In genomic region chr5:17219006-17219422, GRCh38 we compare ENCODE assay signal across 8 cellular contexts. TPM values are rescaled to one million over a fixed set of nuclear protein-coding genes. Genes with fewer than 3 reads are reported as not detected.
A peak's percentile ranks its signal among the peaks of the same experiment; 100 is the strongest.
DNase-seq lines count a peak whose midpoint lies in the region; ATAC-seq, FAIRE-seq and TF ChIP-seq lines count a peak whose summit lies in the region.

No MANE protein-coding gene starts in this region.

- ATAC-seq in GM21619 (IDR thresholded peaks at IDR 0.05; ENCODE audit: unreplicated experiment): no peak

- H3K9me3 ChIP-seq in HEK293 (ENCODE audit: control insufficient read depth, insufficient read depth, low read depth, low read length): no peaks in the 10 kb centered on the region
- H3K9me3 ChIP-seq in endothelial cell of umbilical vein (replicated peaks; ENCODE audit: control insufficient read depth, insufficient read depth, low read length): no peaks in the 10 kb centered on the region
- H3K9me3 ChIP-seq in neural progenitor cell (ENCODE audit: low read depth): no peaks in the 10 kb centered on the region

- peaks cover 45% of the 10 kb centered on the region for H3K36me3 Mint-ChIP-seq in neural progenitor cell

- intact Hi-C loops in endothelial cell of umbilical vein (cut with micrococcal nuclease): loop anchor here (1.0 to 2.0 kb wide), 2 partner anchors 33 to 62 kb away; no protein-coding TSS in a partner anchor

- peaks cover 29% of the 10 kb centered on the region for H3K9me3 Mint-ChIP-seq in neural progenitor cell

- peaks cover 11 to 14% of the 10 kb centered on the region in 2 experiments; a peak in 2 of 3 replicates for H3K36me3 ChIP-seq in HEK293 (ENCODE audit: control insufficient read depth in 2 of 2, insufficient read depth in 1 of 2, low read length in 2 of 2)
- H3K36me3 ChIP-seq in endothelial cell of umbilical vein (ENCODE audit: control insufficient read depth in 2 of 2, extremely low read depth in 1 of 2, insufficient read depth in 2 of 2, low read length in 2 of 2): no peaks in the 10 kb centered on the region
- H3K36me3 ChIP-seq in neural progenitor cell: no peaks in the 10 kb centered on the region

- H3K9ac ChIP-seq in endothelial cell of umbilical vein (replicated peaks; ENCODE audit: extremely low read depth, insufficient read depth, low read length): peak overlapping the region; percentile 96
- peak overlapping the region; percentile 52 for H3K9ac ChIP-seq in neural progenitor cell

- H3K27ac ChIP-seq in HEK293 (ENCODE audit: extremely low read depth, low read depth, low read length): peak overlapping the region; percentile 97
- peak overlapping the region; percentile 86 for H3K27ac ChIP-seq in endothelial cell of umbilical vein (ENCODE audit: insufficient read depth, low read depth, low read length)
- no peak overlapping the region for H3K27ac ChIP-seq in neural progenitor cell

- no peak for FAIRE-seq in endothelial cell of umbilical vein (lab: Jason Lieb, UNC)

- H3K79me2 ChIP-seq in endothelial cell of umbilical vein (ENCODE audit: control insufficient read depth, insufficient read depth, low read length): peaks cover 65% of the 10 kb centered on the region
- peaks cover 84% of the 10 kb centered on the region for H3K79me2 ChIP-seq in neural progenitor cell (ENCODE audit: low read depth)

- no peak for TF ChIP-seq POLR2A in endothelial cell of umbilical vein (IDR thresholded peaks at IDR 0.05; ENCODE audit: low read depth, low read length)

- dilution Hi-C loops in endothelial cell of umbilical vein (cut with MboI; ENCODE audit: extremely low pct_ligation_motif_present, low sequenced_read_pairs): no loop called here

- H3K4me2 ChIP-seq in endothelial cell of umbilical vein (ENCODE audit: insufficient read depth, low read length): peak overlapping the region; percentile 94
- H3K4me2 ChIP-seq in neural progenitor cell: peak overlapping the region; percentile 97

- peak overlapping the region; percentile 91 for H3K4me3 ChIP-seq in GM08714 (ENCODE audit: low read length)
- peak overlapping the region; percentile 89 for H3K4me3 ChIP-seq in HEK293 (ENCODE audit: low read depth, low read length)
- peak overlapping the region; percentile 87 to 99 (median 94) for H3K4me3 ChIP-seq in endothelial cell of umbilical vein (replicated peaks in 1 of 3; ENCODE audit: insufficient read depth in 1 of 3, low read depth in 1 of 3, low read length in 3 of 3)
- H3K4me3 ChIP-seq in neural progenitor cell: peak overlapping the region; percentile 93

- H3K4me1 Mint-ChIP-seq in neural progenitor cell: peaks cover 37% of the 10 kb centered on the region

- H3K4me3 Mint-ChIP-seq in neural progenitor cell: peak overlapping the region; percentile 96

- POLR2A ChIA-PET in HEK293 (lab: Yijun Ruan, JAX) (interaction anchor here (1.0 to 3.1 kb wide), 2 partner anchors 86 to 160 kb away, joined by 14 to 15 read pairs; no protein-coding TSS in a partner anchor), endothelial cell of umbilical vein (lab: Charles Lee) (no interaction called here)

- BruUV-seq in endothelial cell of umbilical vein (replicated peaks; lab: Mats Ljungman, UMichigan): no TSS peak

- H3K4me1 ChIP-seq in HEK293 (ENCODE audit: control insufficient read depth, insufficient read depth, low read length) (peaks cover 37% of the 10 kb centered on the region), endothelial cell of umbilical vein (ENCODE audit: control insufficient read depth, extremely low read depth, insufficient read depth, low read length) (peaks cover 24% of the 10 kb centered on the region), neural progenitor cell (peaks cover 63% of the 10 kb centered on the region)

- peak; percentile 66 for DNase-seq in NCI-H526 treated with DMSO at 0.1 percent for 48 hours (lab: John Stamatoyannopoulos, UW)
- peak; percentile 61 for DNase-seq in endothelial cell of umbilical vein (ENCODE audit: low read depth, low spot score)
- DNase-seq in neural progenitor cell (ENCODE audit: low spot score): peak; percentile 86
- DNase-seq in mucosa of gallbladder (ENCODE audit: low spot score): no peak
- no peak for DNase-seq in activated naive CD4-positive, alpha-beta T cell treated with Interleukin-2 at 50 U/mL for 16 hours

- H3K27me3 Mint-ChIP-seq in neural progenitor cell (ENCODE audit: insufficient read depth, low read depth): peaks cover 9% of the 10 kb centered on the region

- H4K20me1 ChIP-seq in endothelial cell of umbilical vein (replicated peaks; ENCODE audit: control insufficient read depth, extremely low read depth, insufficient read depth, low read length) (no peaks in the 10 kb centered on the region), neural progenitor cell (ENCODE audit: low read depth) (peaks cover 54% of the 10 kb centered on the region)

- H3K27ac Mint-ChIP-seq in neural progenitor cell: peak overlapping the region; percentile 95

- TF ChIP-seq CTCF in HEK293 (tag by site-specific recombination; IDR thresholded peaks at IDR 0.05) (no peak), endothelial cell of umbilical vein (IDR thresholded peaks at IDR 0.05; ENCODE audit: extremely low read depth in 1 of 2, insufficient read depth in 1 of 2, low read depth in 1 of 2, low read length in 2 of 2) (no peak), neural progenitor cell (IDR thresholded peaks at IDR 0.05) (no peak)

- H3K9me1 ChIP-seq in endothelial cell of umbilical vein (replicated peaks; ENCODE audit: control insufficient read depth, extremely low read depth, insufficient read depth, low read length): no peaks in the 10 kb centered on the region

- peaks cover 20% of the 10 kb centered on the region for H3F3A ChIP-seq in neural progenitor cell (ENCODE audit: low read depth)

- H3K27me3 ChIP-seq in endothelial cell of umbilical vein (ENCODE audit: control insufficient read depth in 2 of 2, insufficient read depth in 2 of 2, low read length in 2 of 2): peaks cover 0 to 9% of the 10 kb centered on the region in 2 experiments
- no peaks in the 10 kb centered on the region for H3K27me3 ChIP-seq in neural progenitor cell

- CTCF ChIA-PET in HEK293 (lab: Yijun Ruan, JAX): no interaction called here
- CTCF ChIA-PET in endothelial cell of umbilical vein (lab: Charles Lee): no interaction called here

- peak overlapping the region; percentile 91 for H2AFZ ChIP-seq in endothelial cell of umbilical vein (ENCODE audit: low read depth, low read length)
- H2AFZ ChIP-seq in neural progenitor cell (replicated peaks): no peak overlapping the region

TF ChIP-seq in HEK293, 187 proteins besides CTCF, POLR2A, EP300 and RAD21 (continues in another document):
- TF ChIP-seq ZNF335 (tag by site-specific recombination; conservative IDR thresholded peaks at IDR 0.05) (0 out of 2 replicates have a peak, but pooled peaks have one; percentile 44), GLIS2 (tag by site-specific recombination; IDR thresholded peaks at IDR 0.05) (peak; percentile 71), ZXDB (tag by site-specific recombination; IDR thresholded peaks at IDR 0.05) (0 out of 2 replicates have a peak, but pooled peaks have one; percentile 6), ZNF146 (tag by site-specific recombination; IDR thresholded peaks at IDR 0.05) (no peak), BCL11B (tag by site-specific recombination; IDR thresholded peaks at IDR 0.05; ENCODE audit: low read depth) (no peak), ZBTB1 (tag by site-specific recombination; IDR thresholded peaks at IDR 0.05) (no peak), ZFHX2 (tag by site-specific recombination; conservative IDR thresholded peaks at IDR 0.05) (peak; percentile 31; the same call in 1 of the 2 replicates)

TF ChIP-seq in endothelial cell of umbilical vein, 7 proteins besides CTCF, POLR2A, EP300 and RAD21:
- no peak for TF ChIP-seq MAX (IDR thresholded peaks at IDR 0.05; ENCODE audit: insufficient read depth, insufficient read length)
- TF ChIP-seq GATA2 (IDR thresholded peaks at IDR 0.05; ENCODE audit: insufficient read depth, insufficient read length, low read depth, low read length): no peak
- no peak for TF ChIP-seq FOS (IDR thresholded peaks at IDR 0.05; ENCODE audit: borderline replicate concordance, insufficient read depth, low read length)
- TF ChIP-seq POLR2AphosphoS5 (IDR thresholded peaks at IDR 0.05; ENCODE audit: insufficient read depth, low read depth, low read length): no peak
- TF ChIP-seq JUN (IDR thresholded peaks at IDR 0.05; ENCODE audit: borderline replicate concordance, insufficient read depth, insufficient read length, low read depth): no peak
- no peak for TF ChIP-seq EZH2 (IDR thresholded peaks at IDR 0.05; ENCODE audit: borderline replicate concordance, low read depth, low read length, severe bottlenecking)
- no peak for TF ChIP-seq MYC (IDR thresholded peaks at IDR 0.05; ENCODE audit: low read depth, low read length)

RNA-seq across cellular contexts. Expression of gene BASP1, which starts 1.6 kb away (rescaled TPM):
- total RNA-seq in endothelial cell of umbilical vein (79.3 and 102 TPM in 2 replicates), neural progenitor cell (ENCODE audit: low replicate concordance) (158 and 215 TPM in 2 replicates), mucosa of gallbladder (40.3 TPM)
- polyA plus RNA-seq in endothelial cell of umbilical vein: 58.5 and 69.4 TPM in 2 replicates
- 52.8 and 59.1 TPM in 2 replicates for polyA plus RNA-seq in endothelial cell of umbilical vein (2011; cell fraction: cytosol; rRNA removed)
- 16.5 and 27.1 TPM in 2 replicates for polyA plus RNA-seq in endothelial cell of umbilical vein (2011; cell fraction: nucleus; rRNA removed)
- 78.6 and 111 TPM in 2 replicates for polyA plus RNA-seq in endothelial cell of umbilical vein (2012)
- polyA minus RNA-seq in endothelial cell of umbilical vein: 25.2 and 26.8 TPM in 2 replicates
- polyA minus RNA-seq in endothelial cell of umbilical vein (2011; cell fraction: cytosol; rRNA and poly(A)+ RNA removed): 164 TPM
- 8.5 and 8.9 TPM in 2 replicates for polyA minus RNA-seq in endothelial cell of umbilical vein (2011; cell fraction: nucleus; rRNA and poly(A)+ RNA removed)

Comparison
In these comparisons a context has a peak if more than half of its experiments do, and no peak if none do; other contexts are left out.
1. DNase-seq: peak in NCI-H526 treated with DMSO at 0.1 percent for 48 hours (single experiment), endothelial cell of umbilical vein (single experiment) and neural progenitor cell (single experiment); none in mucosa of gallbladder (single experiment) and activated naive CD4-positive, alpha-beta T cell treated with Interleukin-2 at 50 U/mL for 16 hours (single experiment).
2. Peak in every context shown above with its lines, with median percentiles within 50 percentile points of each other: H3K4me3 ChIP-seq.